In genomic region chr5:61139094-61139873, GRCh38 we compare ENCODE assay signal across 9 cellular contexts. TPM values are rescaled to one million over a fixed set of nuclear protein-coding genes. Genes with fewer than 3 reads are reported as not detected.
DNase-seq lines count a peak whose midpoint lies in the region; ATAC-seq and TF ChIP-seq lines count a peak whose summit lies in the region.
"Had no signal": no experiment of that assay in that cellular context is flagged by ENCODE, and none has a peak within 500 bp of the region (broad histone marks: within the 10 kb centered on the region; RNA-seq: fewer than 3 reads in every experiment).

No MANE protein-coding gene starts in this region.

- no peaks in the 10 kb centered on the region for H3K79me2 ChIP-seq in KMS-11 (ENCODE audit: insufficient read depth, low read depth)
- H3K79me2 ChIP-seq in neural progenitor cell (ENCODE audit: low read depth), result no peaks in the 10 kb centered on the region

- no peaks in the 10 kb centered on the region for H3K36me3 ChIP-seq in KMS-11 (ENCODE audit: insufficient read depth)
- no peaks in the 10 kb centered on the region for H3K36me3 ChIP-seq in brain microvascular endothelial cell (replicated peaks)
- H3K36me3 ChIP-seq in neural progenitor cell, result no peaks in the 10 kb centered on the region
- H3K36me3 ChIP-seq in heart left ventricle, result no peaks in the 10 kb centered on the region
- H3K36me3 ChIP-seq: neutrophil, tibial nerve had no signal

- in situ Hi-C loops in brain microvascular endothelial cell (cut with HindIII; ENCODE audit: low pct_ligation_motif_present, low sequenced_read_pairs), result no loop called here

- no peaks in the 10 kb centered on the region for H3K27me3 Mint-ChIP-seq in neural progenitor cell (ENCODE audit: insufficient read depth, low read depth)

- H3K9me3 Mint-ChIP-seq in neural progenitor cell, result no peaks in the 10 kb centered on the region

- no peak for ATAC-seq in heart left ventricle

- H3K9ac ChIP-seq in KMS-11, result no peak overlapping the region
- no peak overlapping the region for H3K9ac ChIP-seq in neural progenitor cell

- H3K4me2 ChIP-seq in KMS-11, result no peak overlapping the region
- no peak overlapping the region for H3K4me2 ChIP-seq in neural progenitor cell

- TF ChIP-seq CTCF in GM12873 (IDR thresholded peaks at IDR 0.05; ENCODE audit: insufficient read depth, low read depth, low read length, missing control alignments), result peak; percentile 42
- TF ChIP-seq CTCF in KMS-11 (conservative IDR thresholded peaks at IDR 0.05; ENCODE audit: low read depth, low read length), result 0 out of 2 replicates have a peak, but pooled peaks have one; percentile 36
- TF ChIP-seq CTCF in brain microvascular endothelial cell (IDR thresholded peaks at IDR 0.05; ENCODE audit: low read depth, low read length, missing control alignments), result peak; percentile 66
- TF ChIP-seq CTCF in neural progenitor cell (IDR thresholded peaks at IDR 0.05), result peak; percentile 6
- peak in 3 of 12 donors; percentile 10 to 18 (median 12) for TF ChIP-seq CTCF in heart left ventricle (IDR thresholded peaks at IDR 0.05)

- H3K4me1 ChIP-seq in KMS-11 (ENCODE audit: low read depth, poor library complexity, severe bottlenecking) (no peaks in the 10 kb centered on the region), neural progenitor cell (peaks cover 18% of the 10 kb centered on the region), heart left ventricle (no peaks in the 10 kb centered on the region)
- H3K4me1 ChIP-seq: tibial nerve had no signal

- H3K27me3 ChIP-seq in KMS-11 (ENCODE audit: insufficient read depth, low read depth), result no peaks in the 10 kb centered on the region
- no peaks in the 10 kb centered on the region for H3K27me3 ChIP-seq in brain microvascular endothelial cell (replicated peaks)
- no peaks in the 10 kb centered on the region for H3K27me3 ChIP-seq in neural progenitor cell
- no peaks in the 10 kb centered on the region for H3K27me3 ChIP-seq in heart left ventricle
- H3K27me3 ChIP-seq: neutrophil, tibial nerve had no signal

- 78 to 85% (median 82%) methylated on average over 5 of the region's 5 CpGs for WGBS in heart left ventricle, 4 donors

- H3K4me1 Mint-ChIP-seq in neural progenitor cell, result peaks cover 8% of the 10 kb centered on the region

- H4K20me1 ChIP-seq in KMS-11 (ENCODE audit: insufficient read depth), result no peaks in the 10 kb centered on the region
- H4K20me1 ChIP-seq in neural progenitor cell (ENCODE audit: low read depth), result no peaks in the 10 kb centered on the region

- H3K9me3 ChIP-seq in neural progenitor cell (ENCODE audit: low read depth) (no peaks in the 10 kb centered on the region), heart left ventricle (no peaks in the 10 kb centered on the region)
- H3K9me3 ChIP-seq: neutrophil, tibial nerve had no signal

- H3K4me3 Mint-ChIP-seq in neural progenitor cell, result no peak overlapping the region

- H3F3A ChIP-seq in neural progenitor cell (ENCODE audit: low read depth), result peaks cover 7% of the 10 kb centered on the region

- H3K27ac ChIP-seq in KMS-11 (no peak overlapping the region), brain microvascular endothelial cell (no peak overlapping the region), neural progenitor cell (no peak overlapping the region), heart left ventricle (no peak overlapping the region)
- H3K27ac ChIP-seq: neutrophil, tibial nerve had no signal

- no peak overlapping the region for H3K27ac Mint-ChIP-seq in neural progenitor cell

- intact Hi-C loops in heart left ventricle (cut with DNase I), result no loop called here

- no peaks in the 10 kb centered on the region for H3K36me3 Mint-ChIP-seq in neural progenitor cell

- no peak for TF ChIP-seq POLR2A in heart left ventricle (IDR thresholded peaks at IDR 0.05)

- H2AFZ ChIP-seq in KMS-11 (ENCODE audit: low read depth), result no peak overlapping the region
- no peak overlapping the region for H2AFZ ChIP-seq in neural progenitor cell (replicated peaks)

- H3K4me3 ChIP-seq in KMS-11 (IDR thresholded peaks at IDR 0.05; ENCODE audit: insufficient read depth, low read depth, low read length), result no peak overlapping the region
- no peak overlapping the region for H3K4me3 ChIP-seq in brain microvascular endothelial cell (ENCODE audit: low read depth, low read length)
- H3K4me3 ChIP-seq in neural progenitor cell, result no peak overlapping the region
- no peak overlapping the region for H3K4me3 ChIP-seq in heart left ventricle
- H3K4me3 ChIP-seq: tibial nerve had no signal

- peak; percentile 14 for DNase-seq in brain microvascular endothelial cell
- DNase-seq in neural progenitor cell (ENCODE audit: low spot score), result no peak
- DNase-seq in activated T-cell treated with anti-CD3 and anti-CD28 coated beads, Interleukin-2, amount 50 U/mL, for 48 hours, result no peak
- no peak for DNase-seq in NCI-H345 (lab: John Stamatoyannopoulos, UW)
- no peak for DNase-seq in heart left ventricle

RNA-seq across cellular contexts. Expression of gene SMIM15, which starts 23.0 kb away (rescaled TPM):
- 29.5 and 40.9 TPM in 2 replicates for total RNA-seq in neural progenitor cell (ENCODE audit: low replicate concordance)
- total RNA-seq in heart left ventricle, result 10 to 100 TPM in 7 of 9 donors, 1 to 10 TPM in 2; 8.0 to 39.3 (median 22.2) TPM
- 10 to 100 TPM; 11.9 to 22.9 TPM for polyA plus RNA-seq in heart left ventricle
